ENCODE assay signal across 17 cellular contexts in genomic region chr11:121250843-121251242, GRCh38.
"Had no signal": no experiment of that assay in that cellular context is flagged by ENCODE, and none has a peak within 500 bp of the region (broad histone marks: within the 10 kb centered on the region; RNA-seq: fewer than 3 reads in every experiment).

No MANE protein-coding gene starts in this region.

- ATAC-seq: activated CD4-positive, alpha-beta T cell treated with anti-CD3 and anti-CD28 coated beads for 36 hours; activated CD8-positive, alpha-beta T cell treated with anti-CD3 and anti-CD28 coated beads, Interleukin-2, amount 10 ng/mL, durations not matched to agents 7 days and 5 days; activated naive CD8-positive, alpha-beta T cell treated with anti-CD3 and anti-CD28 coated beads, Interleukin-2, amount 50 U/mL, for 24 hours; lower lobe of right lung; stimulated activated memory B cell treated with anti-CD40 and anti-IgM and Interleukin-4, amounts not matched to agents 10 μg/mL and 1 μg/mL and 100 μg/mL, for 72 hours had no signal

- H3K36me3 Mint-ChIP-seq: stimulated activated memory B cell treated with anti-CD40 and anti-IgM and Interleukin-4, amounts not matched to agents 10 μg/mL and 1 μg/mL and 100 μg/mL, for 72 hours had no signal

- H3K27me3 ChIP-seq: right atrium auricular region, upper lobe of left lung had no signal

- H3K9me3 ChIP-seq: lower lobe of right lung, right atrium auricular region, upper lobe of left lung had no signal

- H3K4me3 Mint-ChIP-seq: activated CD4-positive, alpha-beta T cell treated with anti-CD3 and anti-CD28 coated beads for 36 hours; activated CD8-positive, alpha-beta T cell treated with anti-CD3 and anti-CD28 coated beads, Interleukin-2, amount 10 ng/mL, durations not matched to agents 7 days and 5 days; activated naive CD8-positive, alpha-beta T cell treated with anti-CD3 and anti-CD28 coated beads, Interleukin-2, amount 50 U/mL, for 24 hours; central memory CD8-positive, alpha-beta T cell; naive B cell; stimulated activated memory B cell treated with anti-CD40 and anti-IgM and Interleukin-4, amounts not matched to agents 10 μg/mL and 1 μg/mL and 100 μg/mL, for 72 hours had no signal

- H3K27ac Mint-ChIP-seq: activated CD4-positive, alpha-beta T cell treated with anti-CD3 and anti-CD28 coated beads for 36 hours; activated CD8-positive, alpha-beta T cell treated with anti-CD3 and anti-CD28 coated beads, Interleukin-2, amount 10 ng/mL, durations not matched to agents 7 days and 5 days; activated naive CD8-positive, alpha-beta T cell treated with anti-CD3 and anti-CD28 coated beads, Interleukin-2, amount 50 U/mL, for 24 hours; naive B cell; stimulated activated memory B cell treated with anti-CD40 and anti-IgM and Interleukin-4, amounts not matched to agents 10 μg/mL and 1 μg/mL and 100 μg/mL, for 72 hours had no signal

- DNase-seq: activated CD4-positive, alpha-beta T cell treated with anti-CD3 and anti-CD28 coated beads for 36 hours; activated CD8-positive, alpha-beta memory T cell treated with anti-CD3 and anti-CD28 coated beads, Interleukin-2, amount 50 U/mL, for 48 hours; activated CD8-positive, alpha-beta T cell treated with anti-CD3 and anti-CD28 coated beads, Interleukin-2, amount 10 ng/mL, durations not matched to agents 7 days and 5 days; activated naive CD4-positive, alpha-beta T cell treated with Interleukin-2 at 50 U/mL for 16 hours; activated naive CD8-positive, alpha-beta T cell treated with anti-CD3 and anti-CD28 coated beads, Interleukin-2, amount 50 U/mL, for 24 hours; erythroblast; hippocampal formation; kidney glomerular epithelial cell; lower lobe of right lung; naive B cell; posterior cingulate gyrus; substantia nigra; T-helper 9 cell; upper lobe of left lung had no signal

- H3K36me3 ChIP-seq: lower lobe of right lung, right atrium auricular region, upper lobe of left lung had no signal

- H3K4me1 Mint-ChIP-seq: central memory CD8-positive, alpha-beta T cell; stimulated activated memory B cell treated with anti-CD40 and anti-IgM and Interleukin-4, amounts not matched to agents 10 μg/mL and 1 μg/mL and 100 μg/mL, for 72 hours had no signal

- H3K9me3 Mint-ChIP-seq: activated naive CD8-positive, alpha-beta T cell treated with anti-CD3 and anti-CD28 coated beads, Interleukin-2, amount 50 U/mL, for 24 hours; central memory CD8-positive, alpha-beta T cell had no signal

- H3K4me3 ChIP-seq: lower lobe of right lung, right atrium auricular region, upper lobe of left lung had no signal

- H3K4me1 ChIP-seq: right atrium auricular region had no signal

- H3K27ac ChIP-seq: lower lobe of right lung, right atrium auricular region, upper lobe of left lung had no signal
